ENCODE assay signal across 9 cellular contexts in genomic region chr2:162058973-162059668, GRCh38. TPM values are rescaled to one million over a fixed set of nuclear protein-coding genes. Genes with fewer than 3 reads are reported as not detected.
DNase-seq lines count a peak whose midpoint lies in the region; ATAC-seq and TF ChIP-seq lines count a peak whose summit lies in the region.
"Had no signal": no experiment of that assay in that cellular context is flagged by ENCODE, and none has a peak within 500 bp of the region (broad histone marks: within the 10 kb centered on the region; RNA-seq: fewer than 3 reads in every experiment).

No MANE protein-coding gene starts in this region.

- CTCF ChIA-PET in WTC11 (lab: Charles Lee) = no interaction called here

- H3K9me3 Mint-ChIP-seq in WTC11 (peaks cover 35% of the 10 kb centered on the region), mesothelial cell of epicardium (peaks cover 27% of the 10 kb centered on the region)

- DNase-seq in activated CD4-positive, alpha-beta T cell treated with anti-CD3 and anti-CD28 coated beads for 48 hours = peak; percentile 29
- no peak for DNase-seq in activated CD4-positive, alpha-beta T cell treated with anti-CD3 and anti-CD28 coated beads, Interleukin-2, amount 50 U/mL, for 1 hour
- no peak for DNase-seq in WTC11 (ENCODE audit: low spot score)
- DNase-seq in mesothelial cell of epicardium (ENCODE audit: low spot score in 2 of 2, unreplicated experiment in 2 of 2) = no peak
- DNase-seq in NCI-H82 treated with DMSO at 0.1 percent for 48 hours (lab: John Stamatoyannopoulos, UW; ENCODE audit: unreplicated experiment) = no peak
- DNase-seq in T-helper 9 cell = no peak

- ATAC-seq in HG02884 (IDR thresholded peaks at IDR 0.05; ENCODE audit: unreplicated experiment) (peak; percentile 77), WTC11 (peak; percentile 48; the same call in 1 of the 2 replicates)

- H3K27me3 Mint-ChIP-seq in WTC11 (ENCODE audit: low read depth) = no peaks in the 10 kb centered on the region; the same call in 1 of the 2 replicates
- peaks cover 1% of the 10 kb centered on the region for H3K27me3 Mint-ChIP-seq in mesothelial cell of epicardium (ENCODE audit: low read depth)

- no peak for TF ChIP-seq CTCF in WTC11 (IDR thresholded peaks at IDR 0.05)
- no peak for TF ChIP-seq CTCF in mesothelial cell of epicardium (IDR thresholded peaks at IDR 0.05; ENCODE audit: unreplicated experiment)

- H3K36me3 Mint-ChIP-seq in WTC11 (peaks cover 23% of the 10 kb centered on the region), mesothelial cell of epicardium (peaks cover 7% of the 10 kb centered on the region)

- no peak overlapping the region for H3K4me3 Mint-ChIP-seq in WTC11
- H3K4me3 Mint-ChIP-seq in mesothelial cell of epicardium = no peak overlapping the region

- peak overlapping the region; percentile 44; the same call in 1 of the 2 replicates for H3K27ac Mint-ChIP-seq in WTC11
- H3K27ac Mint-ChIP-seq in mesothelial cell of epicardium = no peak overlapping the region

- no peak overlapping the region for H3K9ac ChIP-seq in rectal smooth muscle tissue (ENCODE audit: low read length)

- peaks cover 2% of the 10 kb centered on the region for H3K4me1 ChIP-seq in rectal smooth muscle tissue (ENCODE audit: control insufficient read depth, insufficient read depth, low read length)

- no peak overlapping the region for H3K4me3 ChIP-seq in rectal smooth muscle tissue (ENCODE audit: low read length)

- H3K27ac ChIP-seq in rectal smooth muscle tissue (ENCODE audit: low read depth, low read length) = peak overlapping the region; percentile 11
- H3K27ac ChIP-seq: VCaP had no signal

- H3K27me3 ChIP-seq in rectal smooth muscle tissue (ENCODE audit: control insufficient read depth, insufficient read depth, low read length) = no peaks in the 10 kb centered on the region

- POLR2A ChIA-PET in WTC11 (lab: Charles Lee) = no interaction called here

- no peaks in the 10 kb centered on the region for H3K36me3 ChIP-seq in rectal smooth muscle tissue (ENCODE audit: control insufficient read depth, insufficient read depth, low read length)

- peaks cover 13% of the 10 kb centered on the region for H3K4me1 Mint-ChIP-seq in WTC11
- H3K4me1 Mint-ChIP-seq in mesothelial cell of epicardium = no peaks in the 10 kb centered on the region

TF ChIP-seq in WTC11, 78 proteins besides CTCF, POLR2A, EP300 and RAD21 (continues in another document):
- TF ChIP-seq ZNF219 (CRISPR knock-in tag; IDR thresholded peaks at IDR 0.05; ENCODE audit: borderline replicate concordance) = no peak
- no peak for TF ChIP-seq ZNF423 (CRISPR knock-in tag; IDR thresholded peaks at IDR 0.05)
- TF ChIP-seq HMGA2 (CRISPR knock-in tag; IDR thresholded peaks at IDR 0.05) = no peak
- no peak for TF ChIP-seq HMGXB4 (CRISPR knock-in tag; IDR thresholded peaks at IDR 0.05)
- TF ChIP-seq ESRRA (CRISPR knock-in tag; IDR thresholded peaks at IDR 0.05; ENCODE audit: borderline replicate concordance) = no peak
- TF ChIP-seq AFF4 (CRISPR knock-in tag; IDR thresholded peaks at IDR 0.05; ENCODE audit: borderline replicate concordance) = no peak
- TF ChIP-seq NFATC4 (CRISPR knock-in tag; IDR thresholded peaks at IDR 0.05) = no peak
- no peak for TF ChIP-seq NR2C2 (CRISPR knock-in tag; IDR thresholded peaks at IDR 0.05)
- no peak for TF ChIP-seq NR1H2 (CRISPR knock-in tag; IDR thresholded peaks at IDR 0.05)
- TF ChIP-seq TEAD4 (CRISPR knock-in tag; IDR thresholded peaks at IDR 0.05) = no peak
- TF ChIP-seq USF2 (CRISPR knock-in tag; IDR thresholded peaks at IDR 0.05) = no peak
- no peak for TF ChIP-seq PRRX2 (CRISPR knock-in tag; IDR thresholded peaks at IDR 0.05)
- TF ChIP-seq ATF2 (CRISPR knock-in tag; IDR thresholded peaks at IDR 0.05; ENCODE audit: borderline replicate concordance, low read depth) = no peak

RNA-seq across cellular contexts. Expression of gene DPP4, which starts 14.9 kb away (rescaled TPM):
- total RNA-seq in WTC11 (2021) (2.7 to 3.6 TPM (median 2.7 TPM) in 3 replicates), mesothelial cell of epicardium (7.2 to 8.2 TPM (median 7.6 TPM) in 3 replicates)
